Comparison of ENCODE assay signal across 8 cellular contexts in genomic region chr12:45989277-45989856, GRCh38. TPM values are rescaled to one million over a fixed set of nuclear protein-coding genes. Genes with fewer than 3 reads are reported as not detected.
A peak's percentile ranks its signal among the peaks of the same experiment; 100 is the strongest.
DNase-seq lines count a peak whose midpoint lies in the region; ATAC-seq, FAIRE-seq and TF ChIP-seq lines count a peak whose summit lies in the region.

No MANE protein-coding gene starts in this region.

- H3K79me2 ChIP-seq in endothelial cell of umbilical vein (ENCODE audit: control insufficient read depth, insufficient read depth, low read length), result peaks cover 59% of the 10 kb centered on the region

- peak; percentile 81 for FAIRE-seq in endothelial cell of umbilical vein (lab: Jason Lieb, UNC)

- H3K4me3 Mint-ChIP-seq in natural killer cell, result peak overlapping the region; percentile 96

- no peaks in the 10 kb centered on the region for H3K36me3 Mint-ChIP-seq in natural killer cell

- DNase-seq in CD1c-positive myeloid dendritic cell (ENCODE audit: extremely low spot score) (peak; percentile 80), SJCRH30 (no peak), endothelial cell of umbilical vein (ENCODE audit: low read depth, low spot score) (no peak), natural killer cell (no peak)
- no peak for DNase-seq in activated CD4-positive, CD25-positive, alpha-beta regulatory T cell treated with anti-CD3 and anti-CD28 coated beads, Interleukin-2, amount 50 U/mL, for 72 hours
- DNase-seq in activated effector memory CD4-positive, alpha-beta T cell treated with anti-CD3 and anti-CD28 coated beads, Interleukin-2, amount 50 U/mL, for 16 hours, result no peak

- POLR2A ChIA-PET in endothelial cell of umbilical vein (lab: Charles Lee), result no interaction called here

- H3K9ac ChIP-seq in endothelial cell of umbilical vein (replicated peaks; ENCODE audit: extremely low read depth, insufficient read depth, low read length), result peak overlapping the region; percentile 93

- TF ChIP-seq CTCF in endothelial cell of umbilical vein (IDR thresholded peaks at IDR 0.05; ENCODE audit: extremely low read depth in 1 of 2, insufficient read depth in 1 of 2, low read depth in 1 of 2, low read length in 2 of 2) (no peak), natural killer cell (IDR thresholded peaks at IDR 0.05) (no peak)

- no peaks in the 10 kb centered on the region for H3K9me1 ChIP-seq in endothelial cell of umbilical vein (replicated peaks; ENCODE audit: control insufficient read depth, extremely low read depth, insufficient read depth, low read length)

- H3K9me3 Mint-ChIP-seq in natural killer cell, result no peaks in the 10 kb centered on the region

- peaks cover 62 to 65% of the 10 kb centered on the region in 2 donors for H3K4me1 Mint-ChIP-seq in natural killer cell

- H3K9me3 ChIP-seq in SJCRH30 (replicated peaks) (no peaks in the 10 kb centered on the region), endothelial cell of umbilical vein (replicated peaks; ENCODE audit: control insufficient read depth, insufficient read depth, low read length) (no peaks in the 10 kb centered on the region)

- H3K27ac ChIP-seq in SJCRH30 (peak overlapping the region; percentile 95), endothelial cell of umbilical vein (ENCODE audit: insufficient read depth, low read depth, low read length) (peak overlapping the region; percentile 79)

- peaks cover 0 to 2% of the 10 kb centered on the region in 2 donors for H3K27me3 Mint-ChIP-seq in natural killer cell (ENCODE audit: low read depth in 2 of 2)

- BruUV-seq in endothelial cell of umbilical vein (replicated peaks; lab: Mats Ljungman, UMichigan), result TSS peak; percentile 30

- H3K27ac Mint-ChIP-seq in natural killer cell, result peak overlapping the region; percentile 98

- H3K4me1 ChIP-seq in SJCRH30 (peaks cover 5% of the 10 kb centered on the region), endothelial cell of umbilical vein (ENCODE audit: control insufficient read depth, extremely low read depth, insufficient read depth, low read length) (peaks cover 16% of the 10 kb centered on the region)

- peak overlapping the region; percentile 99 for H3K4me2 ChIP-seq in endothelial cell of umbilical vein (ENCODE audit: insufficient read depth, low read length)

- peaks cover 5% of the 10 kb centered on the region for H4K20me1 ChIP-seq in endothelial cell of umbilical vein (replicated peaks; ENCODE audit: control insufficient read depth, extremely low read depth, insufficient read depth, low read length)

- peak overlapping the region; percentile 50 for H2AFZ ChIP-seq in endothelial cell of umbilical vein (ENCODE audit: low read depth, low read length)

- intact Hi-C loops in endothelial cell of umbilical vein (cut with micrococcal nuclease) (loop anchor here (2.0 kb wide), 1 partner anchor 17 kb away; no protein-coding TSS in a partner anchor), natural killer cell (cut with micrococcal nuclease) (no loop called here)

- CTCF ChIA-PET in endothelial cell of umbilical vein (lab: Charles Lee), result interaction anchor here (0.7 to 2.9 kb wide), 8 partner anchors 9 to 446 kb away, joined by 3 to 18 read pairs (median 4); no protein-coding TSS in a partner anchor

- ATAC-seq in GM18870 (IDR thresholded peaks at IDR 0.05; ENCODE audit: unreplicated experiment) (peak; percentile 5), HG03139 (IDR thresholded peaks at IDR 0.05; ENCODE audit: unreplicated experiment) (peak; percentile 16), natural killer cell (peak in 1 of 3 donors; percentile 2)

- no peak for TF ChIP-seq POLR2A in endothelial cell of umbilical vein (IDR thresholded peaks at IDR 0.05; ENCODE audit: low read depth, low read length)

- no peaks in the 10 kb centered on the region for H3K27me3 ChIP-seq in SJCRH30
- H3K27me3 ChIP-seq in endothelial cell of umbilical vein (ENCODE audit: control insufficient read depth in 2 of 2, insufficient read depth in 2 of 2, low read length in 2 of 2), result no peaks in the 10 kb centered on the region

- dilution Hi-C loops in endothelial cell of umbilical vein (cut with MboI; ENCODE audit: extremely low pct_ligation_motif_present, low sequenced_read_pairs), result no loop called here

- H3K4me3 ChIP-seq in SJCRH30 (peak overlapping the region; percentile 83), endothelial cell of umbilical vein (replicated peaks in 1 of 3; ENCODE audit: insufficient read depth in 1 of 3, low read depth in 1 of 3, low read length in 3 of 3) (peak overlapping the region; percentile 56 to 91 (median 86))

- peaks cover 24% of the 10 kb centered on the region for H3K36me3 ChIP-seq in SJCRH30
- no peaks in the 10 kb centered on the region for H3K36me3 ChIP-seq in endothelial cell of umbilical vein (ENCODE audit: control insufficient read depth in 2 of 2, extremely low read depth in 1 of 2, insufficient read depth in 2 of 2, low read length in 2 of 2)

TF ChIP-seq in endothelial cell of umbilical vein, 7 proteins besides CTCF, POLR2A, EP300 and RAD21:
- TF ChIP-seq POLR2AphosphoS5 (IDR thresholded peaks at IDR 0.05; ENCODE audit: insufficient read depth, low read depth, low read length) (no peak), JUN (IDR thresholded peaks at IDR 0.05; ENCODE audit: borderline replicate concordance, insufficient read depth, insufficient read length, low read depth) (no peak), MAX (IDR thresholded peaks at IDR 0.05; ENCODE audit: insufficient read depth, insufficient read length) (no peak), MYC (IDR thresholded peaks at IDR 0.05; ENCODE audit: low read depth, low read length) (no peak), EZH2 (IDR thresholded peaks at IDR 0.05; ENCODE audit: borderline replicate concordance, low read depth, low read length, severe bottlenecking) (no peak)

RNA-seq across cellular contexts. Expression of gene SCAF11, which starts 1.0 kb away (rescaled TPM):
- total RNA-seq in SJCRH30 (2014; rRNA removed; shearing (Covaris generic)), result 154 and 169 TPM in 2 replicates
- 95.0 and 109 TPM in 2 replicates for total RNA-seq in endothelial cell of umbilical vein
- polyA plus RNA-seq in endothelial cell of umbilical vein, result 17.5 and 20.9 TPM in 2 replicates
- polyA plus RNA-seq in endothelial cell of umbilical vein (2011; cell fraction: cytosol; rRNA removed), result 36.2 and 37.9 TPM in 2 replicates
- polyA plus RNA-seq in endothelial cell of umbilical vein (2011; cell fraction: nucleus; rRNA removed), result 74.2 and 99.4 TPM in 2 replicates
- 69.2 and 70.1 TPM in 2 replicates for polyA plus RNA-seq in endothelial cell of umbilical vein (2012)
- 69.0 and 75.4 TPM in 2 replicates for polyA minus RNA-seq in endothelial cell of umbilical vein
- 68.9 TPM for polyA minus RNA-seq in endothelial cell of umbilical vein (2011; cell fraction: cytosol; rRNA and poly(A)+ RNA removed)
- polyA minus RNA-seq in endothelial cell of umbilical vein (2011; cell fraction: nucleus; rRNA and poly(A)+ RNA removed), result 103 and 128 TPM in 2 replicates
- total RNA-seq in natural killer cell, result 100 to 1,000 TPM; 208 to 232 (median 220) TPM
